23 cellular contexts compared by ENCODE assay signal in the genomic region with DNA sequence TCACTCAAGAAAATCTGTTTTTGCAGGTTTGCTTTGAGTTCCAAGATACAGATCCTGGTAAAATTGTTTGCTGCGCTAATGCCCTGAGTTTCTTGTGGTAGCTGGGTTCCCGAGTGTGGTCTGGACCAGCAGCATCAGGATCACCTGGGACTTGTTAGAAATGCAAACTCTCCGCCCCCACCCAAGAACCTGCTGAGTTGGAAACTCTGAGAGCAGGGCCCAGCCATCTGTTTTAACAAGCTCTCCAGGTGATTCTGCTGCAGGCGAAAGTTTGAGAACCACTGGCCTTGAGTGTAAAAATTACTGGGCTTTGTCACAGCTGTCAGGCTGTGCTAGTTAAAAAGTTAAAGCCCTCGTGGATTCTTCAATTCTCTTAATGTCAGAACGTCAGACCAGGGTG. TPM values are rescaled to one million over a fixed set of nuclear protein-coding genes. Genes with fewer than 3 reads are reported as not detected.
DNase-seq lines count a peak whose midpoint lies in the region; ATAC-seq, FAIRE-seq and TF ChIP-seq lines count a peak whose summit lies in the region.
"Had no signal": no experiment of that assay in that cellular context is flagged by ENCODE, and none has a peak within 500 bp of the region (broad histone marks: within the 10 kb centered on the region; RNA-seq: fewer than 3 reads in every experiment).

No MANE protein-coding gene starts in this region.

- H4K91ac ChIP-seq in H1 (replicated peaks; ENCODE audit: insufficient read length, low read length), result no peak overlapping the region

- no peak overlapping the region for H3K4me3 Mint-ChIP-seq in neural progenitor cell
- H3K4me3 Mint-ChIP-seq: T-cell had no signal

- peaks cover 2 to 5% of the 10 kb centered on the region in 2 experiments for H4K20me1 ChIP-seq in H1 (replicated peaks in 1 of 2; ENCODE audit: control insufficient read depth in 1 of 2, insufficient read depth in 2 of 2, low read length in 2 of 2)
- no peaks in the 10 kb centered on the region for H4K20me1 ChIP-seq in neural progenitor cell (ENCODE audit: low read depth)

- POLR2A ChIA-PET in H1 (lab: Charles Lee; ENCODE audit: partially characterized antibody), result interaction anchor here (1.5 to 1.7 kb wide), 2 partner anchors 13 to 19 kb away, joined by 6 read pairs; partner anchors contain the start of gene KIT

- H3K27ac ChIP-seq in H1 (ENCODE audit: low read depth, low read length) (no peak overlapping the region), neural progenitor cell (no peak overlapping the region)
- H3K27ac ChIP-seq: C4-2B had no signal

- H3K27me3 ChIP-seq in H1 (replicated peaks in 1 of 4; ENCODE audit: control insufficient read depth in 3 of 4, extremely low read depth in 1 of 4, insufficient read depth in 3 of 4, low read length in 3 of 4), result no peaks in the 10 kb centered on the region
- no peaks in the 10 kb centered on the region for H3K27me3 ChIP-seq in neural progenitor cell

- no peaks in the 10 kb centered on the region for H3K9me3 Mint-ChIP-seq in neural progenitor cell
- H3K9me3 Mint-ChIP-seq: T-cell had no signal

- H3K36me3 ChIP-seq in H1 (ENCODE audit: control insufficient read depth in 2 of 4, insufficient read depth in 4 of 4, low read length in 3 of 4) (no peaks in the 10 kb centered on the region), neural progenitor cell (no peaks in the 10 kb centered on the region)
- H3K36me3 ChIP-seq: HAP-1 had no signal

- H3K4ac ChIP-seq in H1 (replicated peaks; ENCODE audit: insufficient read length, low read depth, low read length), result no peak overlapping the region

- DNase-seq in ELF-1 (ENCODE audit: low read depth, low spot score), result peak; percentile 51
- DNase-seq in NCI-H69 (lab: John Stamatoyannopoulos, UW), result peak; percentile 74
- no peak for DNase-seq in H1 (ENCODE audit: low read depth in 1 of 2, low spot score in 2 of 2)
- DNase-seq in neural progenitor cell (ENCODE audit: low spot score), result no peak
- DNase-seq in activated CD8-positive, alpha-beta memory T cell treated with anti-CD3 and anti-CD28 coated beads, Interleukin-2, amount 50 U/mL, for 4 hours, result no peak
- DNase-seq: ACHN; DMS79; MM.1S; NCI-H1105; NCI-H2081; NCI-H226; NK-92 treated with Interleukin-12 subunit alpha and Interleukin-12 subunit beta, amount 100 ng/mL, for 24 hours; Right ventricle myocardium superior; SK-N-SH; T-cell had no signal

- FAIRE-seq in H1 (lab: Jason Lieb, UNC), result peak; percentile 32
- FAIRE-seq: HTR-8/SVneo, RCC 7860 had no signal

- H2BK5ac ChIP-seq in H1 (ENCODE audit: low read depth, low read length), result no peak overlapping the region

- no peak overlapping the region for H2BK15ac ChIP-seq in H1 (ENCODE audit: low read length)

- no peak overlapping the region for H4K8ac ChIP-seq in H1 (ENCODE audit: extremely low read depth, insufficient read depth, low read length)

- CTCF ChIA-PET in H1 (lab: Charles Lee; ENCODE audit: partially characterized antibody), result interaction anchor here (0.7 to 2.9 kb wide), 9 partner anchors 13 to 285 kb away, joined by 3 to 9 read pairs (median 3); partner anchors contain the start of gene KIT

- no peak overlapping the region for H2BK12ac ChIP-seq in H1 (ENCODE audit: low read depth, low read length)

- TF ChIP-seq POLR2A in H1 (IDR thresholded peaks at IDR 0.05; ENCODE audit: control extremely low read depth in 1 of 2, low read depth in 2 of 2, low read length in 2 of 2), result no peak

- H3K4me3 ChIP-seq in H1 (ENCODE audit: extremely low read depth in 1 of 4, insufficient read depth in 2 of 4, low read depth in 3 of 4, low read length in 4 of 4) (no peak overlapping the region), neural progenitor cell (no peak overlapping the region)
- H3K4me3 ChIP-seq: HAP-1 had no signal

- H4K5ac ChIP-seq in H1 (ENCODE audit: insufficient read length, low read depth, low read length), result no peak overlapping the region

- no peak overlapping the region; a peak in 2 of 7 replicates for H3K9ac ChIP-seq in H1 (replicated peaks in 1 of 4; ENCODE audit: extremely low read depth in 1 of 4, low read depth in 3 of 4, low read length in 3 of 4)
- no peak overlapping the region for H3K9ac ChIP-seq in neural progenitor cell
- H3K9ac ChIP-seq: SK-N-SH had no signal

- H3K79me2 ChIP-seq in H1 (ENCODE audit: control insufficient read depth in 1 of 2, insufficient read depth in 2 of 2, low read length in 2 of 2) (peaks cover 0 to 66% of the 10 kb centered on the region in 2 experiments; a peak in 2 of 4 replicates), neural progenitor cell (ENCODE audit: low read depth) (no peaks in the 10 kb centered on the region)

- no peak for TF ChIP-seq RAD21 in H1 (IDR thresholded peaks at IDR 0.05 in 1 of 2, conservative IDR thresholded peaks at IDR 0.05 in 1 of 2; ENCODE audit: low read depth in 2 of 2, low read length in 2 of 2)

- no peak overlapping the region for H3K18ac ChIP-seq in H1 (ENCODE audit: extremely low read depth, low read length)

- H2BK120ac ChIP-seq in H1 (replicated peaks; ENCODE audit: low read depth, low read length), result no peak overlapping the region

- no peak for TF ChIP-seq EP300 in H1 (IDR thresholded peaks at IDR 0.05; ENCODE audit: borderline replicate concordance in 1 of 2, low read depth in 2 of 2, low read length in 2 of 2)

- H3K23ac ChIP-seq in H1 (ENCODE audit: insufficient read length), result no peak overlapping the region

- TF ChIP-seq CTCF in H1 (IDR thresholded peaks at IDR 0.05; ENCODE audit: control extremely low read depth in 1 of 3, insufficient read depth in 1 of 3, low read depth in 1 of 3, low read length in 3 of 3) (no peak), neural progenitor cell (IDR thresholded peaks at IDR 0.05) (no peak)

- no peak overlapping the region for H2AK5ac ChIP-seq in H1 (ENCODE audit: low read depth, low read length)

- H3K56ac ChIP-seq in H1 (replicated peaks; ENCODE audit: insufficient read length, low read depth, low read length), result no peak overlapping the region

- H2AFZ ChIP-seq in H1 (ENCODE audit: low read length) (no peak overlapping the region), neural progenitor cell (replicated peaks) (peak overlapping the region; percentile 2)

- no peak overlapping the region for H3K14ac ChIP-seq in H1 (ENCODE audit: insufficient read length)

- H3K4me2 ChIP-seq in H1 (ENCODE audit: insufficient read depth in 1 of 2, low read depth in 2 of 2, low read length in 2 of 2), result peak overlapping the region in 1 of 2 experiments; percentile 10; a peak in 2 of 4 replicates
- no peak overlapping the region for H3K4me2 ChIP-seq in neural progenitor cell
- H3K4me2 ChIP-seq: SK-N-SH had no signal

- H3K36me3 Mint-ChIP-seq in neural progenitor cell, result no peaks in the 10 kb centered on the region
- H3K36me3 Mint-ChIP-seq: T-cell had no signal

- H3K9me3 ChIP-seq in H1 (ENCODE audit: insufficient read depth in 2 of 2, low read depth in 1 of 2, low read length in 1 of 2), result no peaks in the 10 kb centered on the region
- no peaks in the 10 kb centered on the region for H3K9me3 ChIP-seq in neural progenitor cell (ENCODE audit: low read depth)
- H3K9me3 ChIP-seq: HAP-1, SK-N-SH had no signal

- 61% methylated on average over 6 of the region's 6 CpGs; no CpG with 5 or more reads in 1 of the 2 experiments for WGBS in H1 (ENCODE audit: extremely low coverage in 1 of 2, insufficient coverage in 1 of 2, insufficient read length in 1 of 2, insufficient replicate concordance in 2 of 2, low coverage in 1 of 2, low lambda C conversion rate in 2 of 2, missing lambda C conversion rate in 1 of 2), 2 experiments

- H3K27me3 Mint-ChIP-seq in neural progenitor cell (ENCODE audit: insufficient read depth, low read depth), result no peaks in the 10 kb centered on the region

- no peak overlapping the region for H3K27ac Mint-ChIP-seq in neural progenitor cell
- H3K27ac Mint-ChIP-seq: T-cell had no signal

- ATAC-seq in GM19455 (IDR thresholded peaks at IDR 0.05; ENCODE audit: unreplicated experiment) (no peak), HG02678 (IDR thresholded peaks at IDR 0.05; ENCODE audit: unreplicated experiment) (no peak)
- ATAC-seq: T-cell had no signal

- H3K4me1 Mint-ChIP-seq in neural progenitor cell, result peaks cover 27% of the 10 kb centered on the region
- H3K4me1 Mint-ChIP-seq: T-cell had no signal

- H3K23me2 ChIP-seq in H1 (ENCODE audit: low read depth, low read length), result no peaks in the 10 kb centered on the region

- H2BK20ac ChIP-seq in H1 (ENCODE audit: low read length), result no peak overlapping the region

- H3K4me1 ChIP-seq in H1 (replicated peaks in 1 of 4; ENCODE audit: control insufficient read depth in 3 of 4, insufficient read depth in 4 of 4, low read length in 3 of 4), result peaks cover 9 to 19% (median 14%) of the 10 kb centered on the region in 4 experiments; a peak in 6 of 7 replicates
- H3K4me1 ChIP-seq in neural progenitor cell, result peaks cover 21% of the 10 kb centered on the region

- H3K79me1 ChIP-seq in H1 (ENCODE audit: low read depth, low read length), result no peaks in the 10 kb centered on the region; the same call in 1 of the 2 replicates

- no peaks in the 10 kb centered on the region for H3F3A ChIP-seq in neural progenitor cell (ENCODE audit: low read depth)

TF ChIP-seq in H1, 55 proteins besides CTCF, POLR2A, EP300 and RAD21 (continues in another document):
- TF ChIP-seq BACH1 (IDR thresholded peaks at IDR 0.05; ENCODE audit: low read length) (no peak), SUZ12 (IDR thresholded peaks at IDR 0.05; ENCODE audit: low read length) (no peak), RXRA (IDR thresholded peaks at IDR 0.05; ENCODE audit: insufficient read depth, low read depth, low read length) (no peak), ATF3 (IDR thresholded peaks at IDR 0.05; ENCODE audit: insufficient read depth, low read depth, low read length) (no peak), FOSL1 (IDR thresholded peaks at IDR 0.05; ENCODE audit: insufficient read depth, low read depth, low read length) (no peak)

RNA-seq across cellular contexts. Expression of gene KIT, which starts 18.3 kb away (rescaled TPM):
- 24.8 and 27.7 TPM in 2 replicates for total RNA-seq in H1 (2021; fragmentation: NEBNext Ultra II Directional; extraction: Animal tissue kit (Norgen Biotek cat#: 25700))
- polyA plus RNA-seq in H1 (2011; rRNA removed), result 10.2 and 14.4 TPM in 2 replicates
- polyA plus RNA-seq in H1 (2011; cell fraction: cytosol; rRNA removed), result 15.5 TPM
- 14.3 TPM for polyA plus RNA-seq in H1 (2011; cell fraction: nucleus; rRNA removed)
- 13.2 to 19.5 TPM (median 15.7 TPM) in 4 replicates for polyA plus RNA-seq in H1 (2012, experiment 1 of 2)
- polyA plus RNA-seq in H1 (2012, experiment 2 of 2), result 0.83 TPM
- 27.9 TPM for polyA plus RNA-seq in H1 (2013, experiment 1 of 2)
- polyA plus RNA-seq in H1 (2013, experiment 2 of 2), result 27.5 TPM
- 48.1 and 68.2 TPM in 2 replicates for polyA minus RNA-seq in H1 (2011; rRNA and poly(A)+ RNA removed)
- polyA minus RNA-seq in H1 (2011; cell fraction: cytosol; rRNA and poly(A)+ RNA removed), result 23.2 TPM
- 34.8 TPM for polyA minus RNA-seq in H1 (2011; cell fraction: nucleus; rRNA and poly(A)+ RNA removed)
- 4.2 and 4.6 TPM in 2 replicates for total RNA-seq in neural progenitor cell (ENCODE audit: low replicate concordance)
- total RNA-seq: LHCN-M2, OCI-LY7 had no signal

Comparison
In these comparisons a context has a peak if more than half of its experiments do, and no peak if none do; other contexts are left out.
1. DNase-seq: peak in ELF-1 (single experiment) and NCI-H69 (single experiment); none in H1 (0 of 2), neural progenitor cell (single experiment) and activated CD8-positive, alpha-beta memory T cell treated with anti-CD3 and anti-CD28 coated beads, Interleukin-2, amount 50 U/mL, for 4 hours (single experiment).